11 cellular contexts compared by ENCODE assay signal in the genomic region with DNA sequence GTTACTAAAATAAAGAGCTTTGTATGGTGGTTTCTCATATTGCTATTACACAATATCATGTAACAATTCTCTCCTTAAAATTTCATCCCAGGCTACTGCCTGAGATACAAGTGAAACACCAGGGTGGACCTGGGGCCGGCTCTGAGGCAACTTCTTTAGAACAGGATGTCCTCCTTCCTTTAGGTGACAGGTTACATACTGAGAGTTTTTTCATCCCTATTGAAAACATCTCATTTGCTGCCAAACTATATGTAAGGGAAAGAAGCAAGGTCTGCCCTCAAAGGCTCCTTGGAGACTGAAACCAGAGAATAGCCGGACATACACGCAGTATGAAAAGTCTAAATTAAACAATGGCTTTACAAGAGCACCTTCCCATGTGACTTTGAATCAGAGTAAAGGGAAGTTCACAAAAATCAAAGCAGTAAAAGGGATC.
DNase-seq lines count a peak whose midpoint lies in the region; ATAC-seq and TF ChIP-seq lines count a peak whose summit lies in the region.
"Had no signal": no experiment of that assay in that cellular context is flagged by ENCODE, and none has a peak within 500 bp of the region (broad histone marks: within the 10 kb centered on the region; RNA-seq: fewer than 3 reads in every experiment).

No MANE protein-coding gene starts in this region.

- intact Hi-C loops in dorsolateral prefrontal cortex (cut with DNase I) = no loop called here
- intact Hi-C loops in lower lobe of right lung (cut with DNase I) = no loop called here
- intact Hi-C loops in upper lobe of right lung (cut with DNase I) = no loop called here

- no peak for DNase-seq in activated naive CD8-positive, alpha-beta T cell treated with anti-CD3 and anti-CD28 coated beads, Interleukin-2, amount 10 ng/mL, durations not matched to agents 7 days and 5 days
- no peak for DNase-seq in activated naive CD8-positive, alpha-beta T cell treated with anti-CD3 and anti-CD28 coated beads, Interleukin-2, amount 50 U/mL, for 24 hours
- DNase-seq in dorsolateral prefrontal cortex = no peak
- DNase-seq in lower lobe of right lung = peak; percentile 58
- no peak for DNase-seq in upper lobe of right lung
- DNase-seq in germinal center (ENCODE audit: low spot score) = no peak
- no peak for DNase-seq in kidney glomerular epithelial cell (lab: John Stamatoyannopoulos, UW)
- DNase-seq: NCI-H1694 had no signal

- H3K27me3 ChIP-seq in dorsolateral prefrontal cortex (no peaks in the 10 kb centered on the region), lower lobe of right lung (ENCODE audit: low read depth) (no peaks in the 10 kb centered on the region), upper lobe of right lung (no peaks in the 10 kb centered on the region)

- H3K9me3 ChIP-seq in lower lobe of right lung = no peaks in the 10 kb centered on the region
- no peaks in the 10 kb centered on the region for H3K9me3 ChIP-seq in upper lobe of right lung
- H3K9me3 ChIP-seq: thoracic aorta had no signal

- POLR2A ChIA-PET in activated naive CD8-positive, alpha-beta T cell treated with anti-CD3 and anti-CD28 coated beads, Interleukin-2, amount 10 ng/mL, durations not matched to agents 7 days and 5 days (lab: Charles Lee) = no interaction called here

- H3K4me3 ChIP-seq in dorsolateral prefrontal cortex = no peak overlapping the region
- H3K4me3 ChIP-seq in lower lobe of right lung = no peak overlapping the region
- H3K4me3 ChIP-seq in upper lobe of right lung = no peak overlapping the region
- H3K4me3 ChIP-seq: thoracic aorta had no signal

- TF ChIP-seq CTCF in dorsolateral prefrontal cortex (IDR thresholded peaks at IDR 0.05 in 54 of 56, conservative IDR thresholded peaks at IDR 0.05 in 2 of 56; ENCODE audit: low read depth in 1 of 56, partially characterized antibody in 56 of 56) (no peak), lower lobe of right lung (IDR thresholded peaks at IDR 0.05) (no peak), upper lobe of right lung (IDR thresholded peaks at IDR 0.05) (no peak)

- H3K27ac Mint-ChIP-seq in activated naive CD8-positive, alpha-beta T cell treated with anti-CD3 and anti-CD28 coated beads, Interleukin-2, amount 10 ng/mL, durations not matched to agents 7 days and 5 days = no peak overlapping the region
- no peak overlapping the region for H3K27ac Mint-ChIP-seq in activated naive CD8-positive, alpha-beta T cell treated with anti-CD3 and anti-CD28 coated beads, Interleukin-2, amount 50 U/mL, for 24 hours
- H3K27ac Mint-ChIP-seq: brain had no signal

- H3K36me3 ChIP-seq in lower lobe of right lung = no peaks in the 10 kb centered on the region
- no peaks in the 10 kb centered on the region for H3K36me3 ChIP-seq in upper lobe of right lung
- H3K36me3 ChIP-seq: thoracic aorta had no signal

- peaks cover 3% of the 10 kb centered on the region for H3K36me3 Mint-ChIP-seq in activated naive CD8-positive, alpha-beta T cell treated with anti-CD3 and anti-CD28 coated beads, Interleukin-2, amount 10 ng/mL, durations not matched to agents 7 days and 5 days
- H3K36me3 Mint-ChIP-seq in activated naive CD8-positive, alpha-beta T cell treated with anti-CD3 and anti-CD28 coated beads, Interleukin-2, amount 50 U/mL, for 24 hours (ENCODE audit: low read depth) = no peaks in the 10 kb centered on the region
- H3K36me3 Mint-ChIP-seq: brain had no signal

- no peaks in the 10 kb centered on the region for H3K27me3 Mint-ChIP-seq in activated naive CD8-positive, alpha-beta T cell treated with anti-CD3 and anti-CD28 coated beads, Interleukin-2, amount 10 ng/mL, durations not matched to agents 7 days and 5 days
- no peaks in the 10 kb centered on the region for H3K27me3 Mint-ChIP-seq in activated naive CD8-positive, alpha-beta T cell treated with anti-CD3 and anti-CD28 coated beads, Interleukin-2, amount 50 U/mL, for 24 hours
- H3K27me3 Mint-ChIP-seq: brain had no signal

- peak overlapping the region in 31 of 59 donors; percentile 2 to 68 (median 30) for H3K27ac ChIP-seq in dorsolateral prefrontal cortex
- H3K27ac ChIP-seq in lower lobe of right lung = peak overlapping the region; percentile 21
- H3K27ac ChIP-seq in upper lobe of right lung = peak overlapping the region; percentile 1
- H3K27ac ChIP-seq: thoracic aorta had no signal

- H3K4me3 Mint-ChIP-seq in activated naive CD8-positive, alpha-beta T cell treated with anti-CD3 and anti-CD28 coated beads, Interleukin-2, amount 10 ng/mL, durations not matched to agents 7 days and 5 days = no peak overlapping the region
- H3K4me3 Mint-ChIP-seq in activated naive CD8-positive, alpha-beta T cell treated with anti-CD3 and anti-CD28 coated beads, Interleukin-2, amount 50 U/mL, for 24 hours = no peak overlapping the region
- H3K4me3 Mint-ChIP-seq: brain had no signal

- no peaks in the 10 kb centered on the region for H3K9me3 Mint-ChIP-seq in activated naive CD8-positive, alpha-beta T cell treated with anti-CD3 and anti-CD28 coated beads, Interleukin-2, amount 10 ng/mL, durations not matched to agents 7 days and 5 days
- no peaks in the 10 kb centered on the region for H3K9me3 Mint-ChIP-seq in activated naive CD8-positive, alpha-beta T cell treated with anti-CD3 and anti-CD28 coated beads, Interleukin-2, amount 50 U/mL, for 24 hours

- H3K4me1 ChIP-seq in lower lobe of right lung = peaks cover 15% of the 10 kb centered on the region
- peaks cover 8% of the 10 kb centered on the region for H3K4me1 ChIP-seq in upper lobe of right lung

- peaks cover 14% of the 10 kb centered on the region for H3K4me1 Mint-ChIP-seq in activated naive CD8-positive, alpha-beta T cell treated with anti-CD3 and anti-CD28 coated beads, Interleukin-2, amount 10 ng/mL, durations not matched to agents 7 days and 5 days
- peaks cover 10% of the 10 kb centered on the region for H3K4me1 Mint-ChIP-seq in activated naive CD8-positive, alpha-beta T cell treated with anti-CD3 and anti-CD28 coated beads, Interleukin-2, amount 50 U/mL, for 24 hours

- peak; percentile 54 for ATAC-seq in activated naive CD8-positive, alpha-beta T cell treated with anti-CD3 and anti-CD28 coated beads, Interleukin-2, amount 10 ng/mL, durations not matched to agents 7 days and 5 days (ENCODE audit: low read depth)
- no peak for ATAC-seq in activated naive CD8-positive, alpha-beta T cell treated with anti-CD3 and anti-CD28 coated beads, Interleukin-2, amount 50 U/mL, for 24 hours
- peak; percentile 50 to 57 for ATAC-seq in lower lobe of right lung
- ATAC-seq in upper lobe of right lung = peak; percentile 59
- no peak for ATAC-seq in HG03342 (IDR thresholded peaks at IDR 0.05; ENCODE audit: unreplicated experiment)

Comparison
In these comparisons a context has a peak if more than half of its experiments do, and no peak if none do; other contexts are left out.
1. ATAC-seq: peak in activated naive CD8-positive, alpha-beta T cell treated with anti-CD3 and anti-CD28 coated beads, Interleukin-2, amount 10 ng/mL, durations not matched to agents 7 days and 5 days (single experiment), lower lobe of right lung (2 of 2) and upper lobe of right lung (single experiment); none in activated naive CD8-positive, alpha-beta T cell treated with anti-CD3 and anti-CD28 coated beads, Interleukin-2, amount 50 U/mL, for 24 hours (single experiment) and HG03342 (single experiment).
2. Peak in every context shown above with its lines, with median percentiles within 50 percentile points of each other: H3K27ac ChIP-seq.